ENCODE assay signal across 10 cellular contexts in genomic region chr16:11298143-11298900, GRCh38. TPM values are rescaled to one million over a fixed set of nuclear protein-coding genes. Genes with fewer than 3 reads are reported as not detected.
DNase-seq lines count a peak whose midpoint lies in the region; ATAC-seq and TF ChIP-seq lines count a peak whose summit lies in the region.
"Had no signal": no experiment of that assay in that cellular context is flagged by ENCODE, and none has a peak within 500 bp of the region (broad histone marks: within the 10 kb centered on the region; RNA-seq: fewer than 3 reads in every experiment).

No MANE protein-coding gene starts in this region.

- no peak overlapping the region for H3K4me2 ChIP-seq in parathyroid adenoma (ENCODE audit: low read length)

- peak; percentile 9 for ATAC-seq in HG03342 (IDR thresholded peaks at IDR 0.05; ENCODE audit: unreplicated experiment)
- ATAC-seq in activated naive CD8-positive, alpha-beta T cell treated with anti-CD3 and anti-CD28 coated beads, Interleukin-2, amount 10 ng/mL, durations not matched to agents 7 days and 5 days (ENCODE audit: low read depth), result no peak

- H3K4me3 ChIP-seq in GM12865 (ENCODE audit: low read depth, low read length) (peak overlapping the region; percentile 37), parathyroid adenoma (ENCODE audit: low read depth, low read length) (no peak overlapping the region)

- H3K27me3 Mint-ChIP-seq in activated naive CD8-positive, alpha-beta T cell treated with anti-CD3 and anti-CD28 coated beads, Interleukin-2, amount 10 ng/mL, durations not matched to agents 7 days and 5 days, result peaks cover 4% of the 10 kb centered on the region
- H3K27me3 Mint-ChIP-seq in CD14-positive monocyte (ENCODE audit: low read depth in 3 of 3), result peaks cover 17 to 36% (median 34%) of the 10 kb centered on the region in 3 donors

- TF ChIP-seq CTCF in GM12865 (IDR thresholded peaks at IDR 0.05; ENCODE audit: insufficient read depth, low read depth, low read length, missing control alignments), result no peak
- no peak for TF ChIP-seq CTCF in parathyroid adenoma (IDR thresholded peaks at IDR 0.05)
- no peak for TF ChIP-seq CTCF in CD14-positive monocyte (IDR thresholded peaks at IDR 0.05)

- no peaks in the 10 kb centered on the region for H3K9me3 ChIP-seq in parathyroid adenoma (ENCODE audit: control insufficient read depth, low read length)

- H3K9ac ChIP-seq in parathyroid adenoma, result no peak overlapping the region

- H2AFZ ChIP-seq in parathyroid adenoma, result peak overlapping the region; percentile 85

- H3K27ac Mint-ChIP-seq in activated naive CD8-positive, alpha-beta T cell treated with anti-CD3 and anti-CD28 coated beads, Interleukin-2, amount 10 ng/mL, durations not matched to agents 7 days and 5 days, result peak overlapping the region; percentile 91
- H3K27ac Mint-ChIP-seq in CD14-positive monocyte, result peak overlapping the region in 1 of 7 donors; percentile 6

- H3K27ac ChIP-seq in parathyroid adenoma, result no peak overlapping the region
- H3K27ac ChIP-seq: brain microvascular endothelial cell had no signal

- peaks cover 18% of the 10 kb centered on the region for H3K4me1 ChIP-seq in parathyroid adenoma

- no peaks in the 10 kb centered on the region for H3K36me3 ChIP-seq in parathyroid adenoma (ENCODE audit: control insufficient read depth, insufficient read depth, low read length)
- H3K36me3 ChIP-seq: brain microvascular endothelial cell had no signal

- H3K9me3 Mint-ChIP-seq in activated naive CD8-positive, alpha-beta T cell treated with anti-CD3 and anti-CD28 coated beads, Interleukin-2, amount 10 ng/mL, durations not matched to agents 7 days and 5 days, result no peaks in the 10 kb centered on the region
- no peaks in the 10 kb centered on the region for H3K9me3 Mint-ChIP-seq in CD14-positive monocyte

- no peaks in the 10 kb centered on the region for H3K36me3 Mint-ChIP-seq in activated naive CD8-positive, alpha-beta T cell treated with anti-CD3 and anti-CD28 coated beads, Interleukin-2, amount 10 ng/mL, durations not matched to agents 7 days and 5 days
- H3K36me3 Mint-ChIP-seq in CD14-positive monocyte, result no peaks in the 10 kb centered on the region

- POLR2A ChIA-PET in activated naive CD8-positive, alpha-beta T cell treated with anti-CD3 and anti-CD28 coated beads, Interleukin-2, amount 10 ng/mL, durations not matched to agents 7 days and 5 days (lab: Charles Lee), result interaction anchor here (0.6 to 4.6 kb wide), 13 partner anchors 12 to 61 kb away, joined by 3 to 68 read pairs (median 6); partner anchors contain the start of gene SOCS1

- H3K79me2 ChIP-seq in parathyroid adenoma, result no peaks in the 10 kb centered on the region

- peak overlapping the region; percentile 77 for H3K4me3 Mint-ChIP-seq in activated naive CD8-positive, alpha-beta T cell treated with anti-CD3 and anti-CD28 coated beads, Interleukin-2, amount 10 ng/mL, durations not matched to agents 7 days and 5 days
- peak overlapping the region in 1 of 2 donors; percentile 85 for H3K4me3 Mint-ChIP-seq in CD14-positive monocyte

- no peaks in the 10 kb centered on the region for H3K27me3 ChIP-seq in parathyroid adenoma (ENCODE audit: control insufficient read depth, insufficient read depth, low read length)
- H3K27me3 ChIP-seq: brain microvascular endothelial cell had no signal

- intact Hi-C loops in CD14-positive monocyte (cut with micrococcal nuclease), result loop anchor here in 1 of 2 donors (5.0 kb wide), 1 partner anchor 34 kb away; no protein-coding TSS in a partner anchor

- peaks cover 50% of the 10 kb centered on the region for H3K4me1 Mint-ChIP-seq in activated naive CD8-positive, alpha-beta T cell treated with anti-CD3 and anti-CD28 coated beads, Interleukin-2, amount 10 ng/mL, durations not matched to agents 7 days and 5 days
- peaks cover 20% of the 10 kb centered on the region for H3K4me1 Mint-ChIP-seq in CD14-positive monocyte

- peak; percentile 23 for DNase-seq in GM12865 (ENCODE audit: low read depth)
- no peak for DNase-seq in activated naive CD8-positive, alpha-beta T cell treated with anti-CD3 and anti-CD28 coated beads, Interleukin-2, amount 10 ng/mL, durations not matched to agents 7 days and 5 days
- no peak for DNase-seq in CD14-positive monocyte (ENCODE audit: low spot score)
- no peak for DNase-seq in HCEC 1CT
- no peak for DNase-seq in NCI-H446 treated with DMSO at 0.1 percent for 48 hours (lab: John Stamatoyannopoulos, UW)

RNA-seq across cellular contexts. Expression of gene PRM1, which starts 17.2 kb away (rescaled TPM):
- not detected for total RNA-seq in activated naive CD8-positive, alpha-beta T cell treated with anti-CD3 and anti-CD28 coated beads, Interleukin-2, amount 10 ng/mL, durations not matched to agents 7 days and 5 days
- polyA plus RNA-seq in CD14-positive monocyte, result not detected
- total RNA-seq: epithelial cell of proximal tubule, temporal lobe had no signal

RNA-seq across cellular contexts. Expression of gene PRM2, which starts 22.0 kb away (rescaled TPM):
- not detected for total RNA-seq in activated naive CD8-positive, alpha-beta T cell treated with anti-CD3 and anti-CD28 coated beads, Interleukin-2, amount 10 ng/mL, durations not matched to agents 7 days and 5 days
- not detected for polyA plus RNA-seq in CD14-positive monocyte
- total RNA-seq: epithelial cell of proximal tubule, temporal lobe had no signal

RNA-seq across cellular contexts. Expression of gene PRM3, which starts 24.9 kb away (rescaled TPM):
- total RNA-seq in activated naive CD8-positive, alpha-beta T cell treated with anti-CD3 and anti-CD28 coated beads, Interleukin-2, amount 10 ng/mL, durations not matched to agents 7 days and 5 days, result not detected
- polyA plus RNA-seq in CD14-positive monocyte, result not detected
- total RNA-seq: epithelial cell of proximal tubule, temporal lobe had no signal

RNA-seq across cellular contexts. Expression of gene TNP2, which starts 29.2 kb away (rescaled TPM):
- total RNA-seq in activated naive CD8-positive, alpha-beta T cell treated with anti-CD3 and anti-CD28 coated beads, Interleukin-2, amount 10 ng/mL, durations not matched to agents 7 days and 5 days, result not detected
- polyA plus RNA-seq in CD14-positive monocyte, result not detected
- total RNA-seq: epithelial cell of proximal tubule, temporal lobe had no signal

RNA-seq across cellular contexts. Expression of gene SOCS1, which starts 42.3 kb away (rescaled TPM):
- 100 to 1,000 TPM; 165 to 176 TPM for total RNA-seq in activated naive CD8-positive, alpha-beta T cell treated with anti-CD3 and anti-CD28 coated beads, Interleukin-2, amount 10 ng/mL, durations not matched to agents 7 days and 5 days
- polyA plus RNA-seq in CD14-positive monocyte, result under 1 TPM; 0.13 to 0.35 TPM
